8 cellular contexts compared by ENCODE assay signal in genomic region chr22:43015677-43016042, GRCh38. TPM values are rescaled to one million over a fixed set of nuclear protein-coding genes. Genes with fewer than 3 reads are reported as not detected.
A peak's percentile ranks its signal among the peaks of the same experiment; 100 is the strongest.
DNase-seq lines count a peak whose midpoint lies in the region; ATAC-seq and TF ChIP-seq lines count a peak whose summit lies in the region.

No MANE protein-coding gene starts in this region.

- no peak overlapping the region for H4K5ac ChIP-seq in mesendoderm (ENCODE audit: low read length)

- no peak overlapping the region for H2AK5ac ChIP-seq in mesendoderm (ENCODE audit: low read length)

- H3K18ac ChIP-seq in mesendoderm (ENCODE audit: low read length) = no peak overlapping the region

- peaks cover 10% of the 10 kb centered on the region for H3K27me3 Mint-ChIP-seq in brain

- peak overlapping the region; percentile 34 for H3K4me2 ChIP-seq in mesendoderm (ENCODE audit: low read length)

- H3K9me3 ChIP-seq in heart right ventricle = no peaks in the 10 kb centered on the region
- H3K9me3 ChIP-seq in vagina = no peaks in the 10 kb centered on the region

- H2BK120ac ChIP-seq in mesendoderm (ENCODE audit: low read depth, low read length) = no peak overlapping the region

- peak overlapping the region; percentile 93 to 99 (median 94) for H3K4me3 Mint-ChIP-seq in brain

- no peak for TF ChIP-seq POLR2A in vagina (IDR thresholded peaks at IDR 0.05)

- H3K4ac ChIP-seq in mesendoderm (ENCODE audit: low read depth, low read length) = no peak overlapping the region

- peak overlapping the region; percentile 57 for H3K9ac ChIP-seq in mesendoderm (ENCODE audit: low read length)

- H3K9me3 Mint-ChIP-seq in brain = peaks cover 0 to 2% (median 0%) of the 10 kb centered on the region in 5 experiments

- ATAC-seq in heart right ventricle (peak in 1 of 8 donors; percentile 4), left ventricle myocardium superior (no peak), HG03342 (IDR thresholded peaks at IDR 0.05; ENCODE audit: unreplicated experiment) (no peak)

- peak overlapping the region; percentile 22 to 92 (median 82) for H3K4me3 ChIP-seq in heart right ventricle
- peak overlapping the region; percentile 14 for H3K4me3 ChIP-seq in mesendoderm (ENCODE audit: low read length)
- H3K4me3 ChIP-seq in vagina = peak overlapping the region; percentile 58 to 93

- intact Hi-C loops in heart right ventricle (cut with DNase I) = loop anchor here in 4 of 10 donors (5.0 to 10.0 kb wide), 3 partner anchors 61 to 113 kb away; no protein-coding TSS in a partner anchor
- intact Hi-C loops in left ventricle myocardium superior (cut with micrococcal nuclease) = no loop called here
- intact Hi-C loops in vagina (cut with DNase I) = no loop called here

- no peak overlapping the region for H2BK15ac ChIP-seq in mesendoderm (replicated peaks; ENCODE audit: low read depth)

- H3K36me3 ChIP-seq in heart right ventricle = no peaks in the 10 kb centered on the region
- no peaks in the 10 kb centered on the region for H3K36me3 ChIP-seq in mesendoderm (ENCODE audit: control insufficient read depth, insufficient read depth, low read length)
- no peaks in the 10 kb centered on the region for H3K36me3 ChIP-seq in vagina

- H3K4me1 ChIP-seq in heart right ventricle (peaks cover 4 to 34% (median 16%) of the 10 kb centered on the region in 9 donors), mesendoderm (ENCODE audit: control insufficient read depth, low read depth, low read length) (peaks cover 5% of the 10 kb centered on the region), vagina (peaks cover 17% of the 10 kb centered on the region)

- H3K27ac Mint-ChIP-seq in brain = peak overlapping the region in 4 of 5 experiments; percentile 61 to 96 (median 82)

- no peak overlapping the region for H3K23ac ChIP-seq in mesendoderm (ENCODE audit: low read length)

- peak overlapping the region; percentile 63 for H3K56ac ChIP-seq in mesendoderm (ENCODE audit: low read length)

- H4K8ac ChIP-seq in mesendoderm (ENCODE audit: low read depth, low read length) = no peak overlapping the region

- no peak for DNase-seq in heart right ventricle
- DNase-seq in left ventricle myocardium superior = no peak
- DNase-seq in mesendoderm = no peak
- no peak for DNase-seq in vagina (ENCODE audit: extremely low spot score in 2 of 2)
- DNase-seq in HK-2 (ENCODE audit: unreplicated experiment) = no peak
- DNase-seq in OCI-M1 (lab: John Stamatoyannopoulos, UW) = no peak

- H3K36me3 Mint-ChIP-seq in brain = no peaks in the 10 kb centered on the region

- peaks cover 34% of the 10 kb centered on the region for H3K79me2 ChIP-seq in mesendoderm (ENCODE audit: control insufficient read depth, insufficient read depth, low read length)

- H2BK5ac ChIP-seq in mesendoderm (ENCODE audit: low read length) = no peak overlapping the region

- H3K4me1 Mint-ChIP-seq in brain = peaks cover 28% of the 10 kb centered on the region

- WGBS in heart right ventricle, 2 donors = 25 to 35% methylated on average over 5 of the region's 5 CpGs
- no CpG with 5 or more reads among the region's 5 CpGs for WGBS in mesendoderm (ENCODE audit: extremely low coverage, insufficient coverage, low lambda C conversion rate)

- TF ChIP-seq CTCF in heart right ventricle (IDR thresholded peaks at IDR 0.05) = no peak
- no peak for TF ChIP-seq CTCF in brain (conservative IDR thresholded peaks at IDR 0.05)
- TF ChIP-seq CTCF in vagina (IDR thresholded peaks at IDR 0.05) = no peak

- peak overlapping the region in 7 of 10 donors; percentile 57 to 81 (median 75) for H3K27ac ChIP-seq in heart right ventricle
- no peak overlapping the region for H3K27ac ChIP-seq in mesendoderm (ENCODE audit: low read depth, low read length)
- H3K27ac ChIP-seq in vagina = peak overlapping the region; percentile 59

- H3K27me3 ChIP-seq in heart right ventricle = no peaks in the 10 kb centered on the region
- no peaks in the 10 kb centered on the region for H3K27me3 ChIP-seq in mesendoderm (ENCODE audit: insufficient read depth, low read length, poor library complexity)
- H3K27me3 ChIP-seq in vagina = no peaks in the 10 kb centered on the region

- peaks cover 9% of the 10 kb centered on the region for H3K79me1 ChIP-seq in mesendoderm (ENCODE audit: low read length)

RNA-seq across cellular contexts. Expression of gene PACSIN2, which starts 0.7 kb away (rescaled TPM):
- total RNA-seq in heart right ventricle = 10 to 100 TPM; 45.0 to 69.7 (median 57.8) TPM
- 10 to 100 TPM; 24.3 to 41.7 TPM for polyA plus RNA-seq in heart right ventricle
- total RNA-seq in left ventricle myocardium superior = 63.8 TPM
- 87.7 TPM for polyA plus RNA-seq in brain (ENCODE audit: insufficient read depth, low read depth, low replicate concordance)
- polyA plus RNA-seq in mesendoderm (2013, experiment 1 of 2) = 48.6 TPM
- 48.6 TPM for polyA plus RNA-seq in mesendoderm (2013, experiment 2 of 2)
- total RNA-seq in vagina = 46.2 TPM

Comparison
In these comparisons a context has a peak if more than half of its experiments do, and no peak if none do; other contexts are left out.
1. H3K4me3 ChIP-seq: peak in every context shown above with its lines; median percentile 82 in heart right ventricle; 76 in vagina; 14 in mesendoderm.